Comparison of ENCODE assay signal across 17 cellular contexts in the genomic region with DNA sequence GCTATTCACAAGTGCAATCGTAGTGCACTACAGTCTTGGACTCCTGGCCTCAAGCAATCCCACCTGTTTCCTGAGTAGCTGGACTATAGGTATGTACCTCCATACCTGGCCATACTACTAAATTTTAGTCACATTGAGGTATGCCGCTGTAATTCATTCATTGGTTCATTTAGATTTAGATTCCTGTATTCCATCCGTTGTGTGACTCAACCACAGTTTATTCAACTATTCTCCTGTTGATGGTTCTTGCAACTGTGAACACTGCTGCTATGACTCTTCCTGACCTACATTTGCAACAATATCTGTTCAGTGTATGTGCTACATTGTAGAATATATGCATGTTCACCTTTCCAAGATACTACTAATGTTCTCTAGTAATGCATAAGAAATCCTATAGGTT. TPM values are rescaled to one million over a fixed set of nuclear protein-coding genes. Genes with fewer than 3 reads are reported as not detected.
DNase-seq lines count a peak whose midpoint lies in the region; ATAC-seq and TF ChIP-seq lines count a peak whose summit lies in the region.
"Had no signal": no experiment of that assay in that cellular context is flagged by ENCODE, and none has a peak within 500 bp of the region (broad histone marks: within the 10 kb centered on the region; RNA-seq: fewer than 3 reads in every experiment).

No MANE protein-coding gene starts in this region.

- intact Hi-C loops in activated CD4-positive, alpha-beta T cell treated with anti-CD3 and anti-CD28 coated beads, Interleukin-2, amount 10 ng/mL, durations not matched to agents 24 days and 14 days (cut with micrococcal nuclease), result no loop called here
- intact Hi-C loops in heart left ventricle (cut with DNase I), result loop anchor here in 1 of 10 donors (5.0 kb wide), 1 partner anchor 61 kb away; no protein-coding TSS in a partner anchor
- intact Hi-C loops in transverse colon (cut with DNase I; ENCODE audit: low total_unique reads), result no loop called here

- TF ChIP-seq CTCF in foreskin keratinocyte (conservative IDR thresholded peaks at IDR 0.05) (no peak), heart left ventricle (IDR thresholded peaks at IDR 0.05) (no peak), transverse colon (IDR thresholded peaks at IDR 0.05) (no peak)

- H3K4me3 ChIP-seq in heart left ventricle (no peak overlapping the region), transverse colon (no peak overlapping the region)
- H3K4me3 ChIP-seq: BLaER1, GM12878 had no signal

- no peaks in the 10 kb centered on the region for H3K9me3 ChIP-seq in heart left ventricle
- no peaks in the 10 kb centered on the region for H3K9me3 ChIP-seq in transverse colon
- H3K9me3 ChIP-seq: BLaER1 had no signal

- TF ChIP-seq EP300 in transverse colon (IDR thresholded peaks at IDR 0.05; ENCODE audit: low read depth), result no peak

- WGBS in heart left ventricle, 4 donors, result 91 to 99% (median 94%) methylated on average over 3 of the region's 3 CpGs
- WGBS in transverse colon (ENCODE audit: low coverage in 1 of 2), 2 donors, result 85 to 95% methylated on average over 3 of the region's 3 CpGs

- no peaks in the 10 kb centered on the region for H3K4me1 Mint-ChIP-seq in activated CD4-positive, alpha-beta T cell treated with anti-CD3 and anti-CD28 coated beads, Interleukin-2, amount 10 ng/mL, durations not matched to agents 24 days and 14 days
- H3K4me1 Mint-ChIP-seq: CD4-positive, CD25-positive, alpha-beta regulatory T cell; IgD-negative memory B cell had no signal

- peaks cover 27% of the 10 kb centered on the region for H3K27me3 Mint-ChIP-seq in activated CD4-positive, alpha-beta T cell treated with anti-CD3 and anti-CD28 coated beads, Interleukin-2, amount 10 ng/mL, durations not matched to agents 24 days and 14 days

- H3K9me3 Mint-ChIP-seq in activated CD4-positive, alpha-beta T cell treated with anti-CD3 and anti-CD28 coated beads, Interleukin-2, amount 10 ng/mL, durations not matched to agents 24 days and 14 days, result no peaks in the 10 kb centered on the region
- H3K9me3 Mint-ChIP-seq: CD4-positive, CD25-positive, alpha-beta regulatory T cell; IgD-negative memory B cell had no signal

- H3K4me1 ChIP-seq in foreskin keratinocyte, result peaks cover 10% of the 10 kb centered on the region
- H3K4me1 ChIP-seq in heart left ventricle, result no peaks in the 10 kb centered on the region
- H3K4me1 ChIP-seq in transverse colon, result peaks cover 0 to 9% (median 2%) of the 10 kb centered on the region in 4 donors

- DNase-seq in ELR (ENCODE audit: low read depth) (peak; percentile 25), HT1080 (ENCODE audit: low read depth) (peak; percentile 13), amniotic epithelial cell (ENCODE audit: low read depth) (peak; percentile 61), foreskin keratinocyte (peak in 1 of 2 donors; percentile 47), heart left ventricle (no peak), midbrain (lab: John Stamatoyannopoulos, UW) (no peak), transverse colon (no peak)
- no peak for DNase-seq in activated CD4-positive, alpha-beta T cell treated with anti-CD3 and anti-CD28 coated beads, Interleukin-2, amount 10 ng/mL, durations not matched to agents 24 days and 14 days
- DNase-seq: 8988T; AML-193; CD4-positive, CD25-positive, alpha-beta regulatory T cell; DMS53 had no signal

- TF ChIP-seq POLR2A in heart left ventricle (IDR thresholded peaks at IDR 0.05) (no peak), transverse colon (IDR thresholded peaks at IDR 0.05) (no peak)

- in situ Hi-C loops in transverse colon (cut with MboI; ENCODE audit: low pct_ligation_motif_present in 1 of 4, low pct_unique_long_range_greater_than_20kb in 1 of 4, low sequenced_read_pairs in 3 of 4), result no loop called here

- no peaks in the 10 kb centered on the region for H3K36me3 Mint-ChIP-seq in activated CD4-positive, alpha-beta T cell treated with anti-CD3 and anti-CD28 coated beads, Interleukin-2, amount 10 ng/mL, durations not matched to agents 24 days and 14 days (ENCODE audit: low read depth)
- H3K36me3 Mint-ChIP-seq: CD4-positive, CD25-positive, alpha-beta regulatory T cell; IgD-negative memory B cell had no signal

- no peak overlapping the region for H3K27ac ChIP-seq in foreskin keratinocyte
- H3K27ac ChIP-seq in heart left ventricle, result no peak overlapping the region
- H3K27ac ChIP-seq in transverse colon, result no peak overlapping the region
- H3K27ac ChIP-seq: BLaER1, HL-60 had no signal

- H3K4me3 Mint-ChIP-seq in activated CD4-positive, alpha-beta T cell treated with anti-CD3 and anti-CD28 coated beads, Interleukin-2, amount 10 ng/mL, durations not matched to agents 24 days and 14 days, result no peak overlapping the region
- H3K4me3 Mint-ChIP-seq: CD4-positive, CD25-positive, alpha-beta regulatory T cell; IgD-negative memory B cell had no signal

- peaks cover 1% of the 10 kb centered on the region for H3K27me3 ChIP-seq in foreskin keratinocyte
- no peaks in the 10 kb centered on the region for H3K27me3 ChIP-seq in heart left ventricle
- no peaks in the 10 kb centered on the region for H3K27me3 ChIP-seq in transverse colon
- H3K27me3 ChIP-seq: BLaER1 had no signal

- H3K36me3 ChIP-seq in heart left ventricle (no peaks in the 10 kb centered on the region), transverse colon (no peaks in the 10 kb centered on the region)
- H3K36me3 ChIP-seq: BLaER1 had no signal

- H3K27ac Mint-ChIP-seq in activated CD4-positive, alpha-beta T cell treated with anti-CD3 and anti-CD28 coated beads, Interleukin-2, amount 10 ng/mL, durations not matched to agents 24 days and 14 days, result no peak overlapping the region
- H3K27ac Mint-ChIP-seq: CD4-positive, CD25-positive, alpha-beta regulatory T cell; IgD-negative memory B cell had no signal

- ATAC-seq in foreskin keratinocyte (peak; percentile 33), heart left ventricle (no peak)
- ATAC-seq: GM12878, HCT116 had no signal

RNA-seq across cellular contexts. Expression of gene ZCCHC24, which starts 8.0 kb away (rescaled TPM):
- 6.4 and 9.4 TPM in 2 replicates for total RNA-seq in HT1080 (2014; rRNA removed; shearing (Covaris generic))
- polyA plus RNA-seq in HT1080 (2015; cell fraction: cytosol; rRNA removed), result 17.4 and 19.6 TPM in 2 replicates
- 9.5 and 11.5 TPM in 2 replicates for polyA plus RNA-seq in HT1080 (2015; cell fraction: nucleus; rRNA removed)
- total RNA-seq in foreskin keratinocyte (0.67 and 1.2 TPM in 2 replicates), heart left ventricle (100 to 1,000 TPM in 1 of 9 donors, 10 to 100 TPM in 8; 44.8 to 122 (median 51.9) TPM), transverse colon (10 to 100 TPM; 15.6 to 41.1 (median 22.5) TPM)
- polyA plus RNA-seq in foreskin keratinocyte (0.33 and 0.49 TPM in 2 replicates), heart left ventricle (10 to 100 TPM; 18.7 to 40.7 TPM)
- total RNA-seq in activated CD4-positive, alpha-beta T cell treated with anti-CD3 and anti-CD28 coated beads, Interleukin-2, amount 10 ng/mL, durations not matched to agents 24 days and 14 days, result 0.66 and 1.4 TPM in 2 replicates

RNA-seq across cellular contexts. Expression of gene EIF5AL1, which starts 58.9 kb away (rescaled TPM):
- total RNA-seq in HT1080 (2014; rRNA removed; shearing (Covaris generic)), result 0.94 and 1.0 TPM in 2 replicates
- 2.5 and 3.7 TPM in 2 replicates for polyA plus RNA-seq in HT1080 (2015; cell fraction: cytosol; rRNA removed)
- 1.1 and 1.8 TPM in 2 replicates for polyA plus RNA-seq in HT1080 (2015; cell fraction: nucleus; rRNA removed)
- total RNA-seq in foreskin keratinocyte (0.31 and 0.42 TPM in 2 replicates), heart left ventricle (under 1 TPM in 8 of 9 donors, not detected in 1; 0.06 to 0.93 (median 0.26) TPM), transverse colon (under 1 TPM in 2 of 4 donors, not detected in 2; 0.16 to 0.27 TPM)
- polyA plus RNA-seq in foreskin keratinocyte (1.7 and 1.9 TPM in 2 replicates), heart left ventricle (under 1 TPM; 0.61 to 0.97 TPM)
- total RNA-seq in activated CD4-positive, alpha-beta T cell treated with anti-CD3 and anti-CD28 coated beads, Interleukin-2, amount 10 ng/mL, durations not matched to agents 24 days and 14 days, result 0.40 and 0.45 TPM in 2 replicates
- total RNA-seq: CD4-positive, CD25-positive, alpha-beta regulatory T cell had no signal

Comparison
In these comparisons a context has a peak if more than half of its experiments do, and no peak if none do; other contexts are left out.
1. DNase-seq: peak in ELR (single experiment), HT1080 (single experiment) and amniotic epithelial cell (single experiment); none in activated CD4-positive, alpha-beta T cell treated with anti-CD3 and anti-CD28 coated beads, Interleukin-2, amount 10 ng/mL, durations not matched to agents 24 days and 14 days (single experiment), heart left ventricle (0 of 5), midbrain (single experiment) and transverse colon (single experiment).